10 cellular contexts compared by ENCODE assay signal in the genomic region with DNA sequence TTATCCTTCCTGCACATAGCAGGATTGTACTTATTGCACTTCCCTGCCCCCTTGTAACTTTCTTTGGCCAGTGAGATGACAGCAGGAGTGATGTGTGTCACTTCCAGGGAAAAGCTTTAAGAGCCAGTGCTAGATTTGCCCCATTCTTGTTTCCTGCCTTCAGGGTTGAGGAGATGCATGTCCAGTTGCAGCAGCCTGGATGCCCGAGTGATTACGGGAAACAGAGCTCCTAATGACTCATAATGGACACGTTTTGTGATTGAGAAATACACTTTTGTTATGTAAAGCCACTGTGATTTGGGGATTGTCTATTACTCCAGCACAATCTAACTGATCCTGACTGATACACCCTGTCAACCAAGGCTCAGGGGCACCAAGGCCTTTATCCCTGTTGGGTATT. TPM values are rescaled to one million over a fixed set of nuclear protein-coding genes. Genes with fewer than 3 reads are reported as not detected.
DNase-seq lines count a peak whose midpoint lies in the region; ATAC-seq, FAIRE-seq and TF ChIP-seq lines count a peak whose summit lies in the region.
"Had no signal": no experiment of that assay in that cellular context is flagged by ENCODE, and none has a peak within 500 bp of the region (broad histone marks: within the 10 kb centered on the region; RNA-seq: fewer than 3 reads in every experiment).

No MANE protein-coding gene starts in this region.

- DNase-seq in activated T-cell treated with anti-CD3 and anti-CD28 coated beads, Interleukin-2, amount 50 U/mL, for 24 hours, result no peak
- DNase-seq in activated T-cell treated with anti-CD3 and anti-CD28 coated beads, Interleukin-2, amount 50 U/mL, for 1 hour, result no peak
- DNase-seq in PC-3, result peak; percentile 86
- peak; percentile 15 for DNase-seq in small intestine
- no peak for DNase-seq in colonic mucosa
- DNase-seq in MM.1S, result no peak
- DNase-seq: left cardiac atrium, NCI-H2227 treated with DMSO at 0.1 percent for 48 hours had no signal

- H3K9me2 ChIP-seq in PC-3 (replicated peaks; ENCODE audit: low read length) (no peaks in the 10 kb centered on the region), MM.1S (replicated peaks; ENCODE audit: insufficient read depth, low read length) (no peaks in the 10 kb centered on the region)

- H3K4me3 ChIP-seq in PC-3 (ENCODE audit: low read length), result peak overlapping the region; percentile 59; the same call in 1 of the 2 replicates
- no peak overlapping the region for H3K4me3 ChIP-seq in small intestine (ENCODE audit: low read depth in 1 of 2, low read length in 2 of 2)
- no peak overlapping the region for H3K4me3 ChIP-seq in colonic mucosa
- no peak overlapping the region for H3K4me3 ChIP-seq in MM.1S (ENCODE audit: low read length)

- CTCF ChIA-PET in PC-3 (lab: Charles Lee), result no interaction called here

- H3K27ac ChIP-seq in PC-3 (ENCODE audit: low read length) (no peak overlapping the region), small intestine (ENCODE audit: low read depth in 1 of 2, low read length in 1 of 2) (no peak overlapping the region), colonic mucosa (no peak overlapping the region), MM.1S (ENCODE audit: low read length) (no peak overlapping the region)

- peak overlapping the region; percentile 99 for H3K4me2 ChIP-seq in PC-3 (ENCODE audit: low read length)
- no peak overlapping the region for H3K4me2 ChIP-seq in MM.1S (ENCODE audit: low read depth, low read length)

- TF ChIP-seq CTCF in PC-3 (conservative IDR thresholded peaks at IDR 0.05; ENCODE audit: low read depth, low read length) (no peak), colonic mucosa (IDR thresholded peaks at IDR 0.05) (no peak), MM.1S (IDR thresholded peaks at IDR 0.05; ENCODE audit: low read length) (no peak)

- H4K20me1 ChIP-seq in PC-3 (ENCODE audit: low read length) (no peaks in the 10 kb centered on the region; the same call in 1 of the 2 replicates), MM.1S (ENCODE audit: insufficient read depth, low read length) (no peaks in the 10 kb centered on the region)

- intact Hi-C loops in PC-3 (cut with micrococcal nuclease), result loop anchor here (5.0 kb wide), 1 partner anchor 42 kb away; no protein-coding TSS in a partner anchor
- intact Hi-C loops in dendritic cell treated with granulocyte-macrophage colony-stimulating factor and Interleukin-4, amounts not matched to agents 40 ng/mL and 50 ng/mL, for 4 days (cut with micrococcal nuclease), result loop anchor here (10.0 kb wide), 1 partner anchor 125 kb away; no protein-coding TSS in a partner anchor
- intact Hi-C loops in colonic mucosa (cut with DNase I), result loop anchor here (5.0 to 10.0 kb wide), 2 partner anchors 52 to 155 kb away; a partner anchor contains a TSS

- peak overlapping the region; percentile 82 for H3K4me3 Mint-ChIP-seq in activated T-cell treated with anti-CD3 and anti-CD28 coated beads, Interleukin-2, amount 50 U/mL, for 24 hours
- H3K4me3 Mint-ChIP-seq in dendritic cell treated with granulocyte-macrophage colony-stimulating factor and Interleukin-4, amounts not matched to agents 40 ng/mL and 50 ng/mL, for 4 days, result peak overlapping the region; percentile 80

- H3K9ac ChIP-seq in PC-3 (ENCODE audit: low read length) (no peak overlapping the region), colonic mucosa (ENCODE audit: low read depth in 2 of 2, low read length in 2 of 2) (peak overlapping the region in 1 of 2 donors; percentile 56), MM.1S (ENCODE audit: low read length) (no peak overlapping the region)

- 0 out of 2 replicates have a peak, but pooled peaks cover 11% of the 10 kb centered on the region for H3K79me2 ChIP-seq in PC-3 (ENCODE audit: low read length)
- no peaks in the 10 kb centered on the region for H3K79me2 ChIP-seq in MM.1S (ENCODE audit: low read length)

- H3K36me3 ChIP-seq in PC-3 (ENCODE audit: low read depth, low read length) (no peaks in the 10 kb centered on the region), small intestine (ENCODE audit: control insufficient read depth in 2 of 2, insufficient read depth in 2 of 2, low read length in 2 of 2) (no peaks in the 10 kb centered on the region), colonic mucosa (no peaks in the 10 kb centered on the region), MM.1S (replicated peaks; ENCODE audit: insufficient read depth, low read length) (no peaks in the 10 kb centered on the region)

- peak; percentile 8 for ATAC-seq in PC-3
- ATAC-seq in GM18873 (IDR thresholded peaks at IDR 0.05; ENCODE audit: low FRiP score, unreplicated experiment), result no peak

- H3K4me1 Mint-ChIP-seq in activated T-cell treated with anti-CD3 and anti-CD28 coated beads, Interleukin-2, amount 50 U/mL, for 24 hours (ENCODE audit: low read depth), result peaks cover 83% of the 10 kb centered on the region
- H3K4me1 Mint-ChIP-seq in dendritic cell treated with granulocyte-macrophage colony-stimulating factor and Interleukin-4, amounts not matched to agents 40 ng/mL and 50 ng/mL, for 4 days (ENCODE audit: low read depth), result peaks cover 81% of the 10 kb centered on the region

- H2AFZ ChIP-seq in PC-3 (ENCODE audit: low read length) (no peak overlapping the region), MM.1S (ENCODE audit: low read length) (no peak overlapping the region)

- H3K27ac Mint-ChIP-seq in activated T-cell treated with anti-CD3 and anti-CD28 coated beads, Interleukin-2, amount 50 U/mL, for 24 hours, result peak overlapping the region; percentile 91
- H3K27ac Mint-ChIP-seq in dendritic cell treated with granulocyte-macrophage colony-stimulating factor and Interleukin-4, amounts not matched to agents 40 ng/mL and 50 ng/mL, for 4 days, result peak overlapping the region; percentile 59

- H3K36me3 Mint-ChIP-seq in activated T-cell treated with anti-CD3 and anti-CD28 coated beads, Interleukin-2, amount 50 U/mL, for 24 hours (ENCODE audit: low read depth), result peaks cover 3% of the 10 kb centered on the region
- H3K36me3 Mint-ChIP-seq in dendritic cell treated with granulocyte-macrophage colony-stimulating factor and Interleukin-4, amounts not matched to agents 40 ng/mL and 50 ng/mL, for 4 days (ENCODE audit: low read depth), result peaks cover 23% of the 10 kb centered on the region

- 21 to 48% (median 25%) methylated on average over 3 of the region's 3 CpGs for WGBS in small intestine, 3 donors

- H3K27me3 Mint-ChIP-seq in activated T-cell treated with anti-CD3 and anti-CD28 coated beads, Interleukin-2, amount 50 U/mL, for 24 hours, result no peaks in the 10 kb centered on the region
- peaks cover 3% of the 10 kb centered on the region for H3K27me3 Mint-ChIP-seq in dendritic cell treated with granulocyte-macrophage colony-stimulating factor and Interleukin-4, amounts not matched to agents 40 ng/mL and 50 ng/mL, for 4 days

- no peaks in the 10 kb centered on the region for H3K9me3 Mint-ChIP-seq in activated T-cell treated with anti-CD3 and anti-CD28 coated beads, Interleukin-2, amount 50 U/mL, for 24 hours
- no peaks in the 10 kb centered on the region for H3K9me3 Mint-ChIP-seq in dendritic cell treated with granulocyte-macrophage colony-stimulating factor and Interleukin-4, amounts not matched to agents 40 ng/mL and 50 ng/mL, for 4 days

- no peaks in the 10 kb centered on the region for H3K9me3 ChIP-seq in PC-3 (ENCODE audit: low read length)
- H3K9me3 ChIP-seq in small intestine (ENCODE audit: control insufficient read depth, low read depth), result no peaks in the 10 kb centered on the region
- no peaks in the 10 kb centered on the region for H3K9me3 ChIP-seq in colonic mucosa
- H3K9me3 ChIP-seq in MM.1S (replicated peaks; ENCODE audit: insufficient read depth, low read length), result no peaks in the 10 kb centered on the region

- BruUV-seq in PC-3 (replicated peaks; lab: Mats Ljungman, UMichigan), result no TSS peak

- H3F3A ChIP-seq in PC-3 (ENCODE audit: low read length, unreplicated experiment) (peaks cover 7% of the 10 kb centered on the region), MM.1S (ENCODE audit: insufficient read depth, low read length) (peaks cover 16% of the 10 kb centered on the region)

- no peaks in the 10 kb centered on the region for H3K27me3 ChIP-seq in PC-3 (ENCODE audit: low read length)
- no peaks in the 10 kb centered on the region for H3K27me3 ChIP-seq in small intestine (ENCODE audit: control insufficient read depth in 2 of 2, insufficient read depth in 2 of 2, low read length in 2 of 2)
- no peaks in the 10 kb centered on the region for H3K27me3 ChIP-seq in colonic mucosa
- 0 out of 2 replicates have a peak, but pooled peaks cover 16% of the 10 kb centered on the region for H3K27me3 ChIP-seq in MM.1S (replicated peaks; ENCODE audit: insufficient read depth, low read length)

- H3K4me1 ChIP-seq in PC-3 (ENCODE audit: insufficient read depth, low read length), result peaks cover 47% of the 10 kb centered on the region
- H3K4me1 ChIP-seq in small intestine (ENCODE audit: control insufficient read depth in 2 of 2, insufficient read depth in 1 of 2, low read depth in 1 of 2, low read length in 1 of 2), result peaks cover 4% of the 10 kb centered on the region in 2 donors
- peaks cover 17% of the 10 kb centered on the region for H3K4me1 ChIP-seq in colonic mucosa
- H3K4me1 ChIP-seq in MM.1S (ENCODE audit: low read length), result no peaks in the 10 kb centered on the region

- POLR2A ChIA-PET in PC-3 (lab: Charles Lee; ENCODE audit: unreplicated experiment), result no interaction called here

- no peak for FAIRE-seq in small intestine (lab: Jason Lieb, UNC)

RNA-seq across cellular contexts. Expression of a gene that starts 5.0 kb away (rescaled TPM):
- 6.1 and 10.1 TPM in 2 replicates for total RNA-seq in PC-3 (2014; rRNA removed)
- polyA plus RNA-seq in small intestine, result 1 to 10 TPM; 2.7 to 6.8 (median 5.6) TPM
- 10 to 100 TPM; 17.8 to 22.9 TPM for total RNA-seq in colonic mucosa

RNA-seq across cellular contexts. Expression of a gene that starts 53.0 kb away (rescaled TPM):
- total RNA-seq in PC-3 (2014; rRNA removed), result 42.2 and 61.3 TPM in 2 replicates
- 100 to 1,000 TPM in 1 of 3 donors, 10 to 100 TPM in 2; 83.8 to 107 (median 88.9) TPM for polyA plus RNA-seq in small intestine
- 10 to 100 TPM; 55.0 to 56.3 TPM for total RNA-seq in colonic mucosa

Comparison
In these comparisons a context has a peak if more than half of its experiments do, and no peak if none do; other contexts are left out.
1. DNase-seq: peak in PC-3 (single experiment) and small intestine (single experiment); none in activated T-cell treated with anti-CD3 and anti-CD28 coated beads, Interleukin-2, amount 50 U/mL, for 24 hours (single experiment), activated T-cell treated with anti-CD3 and anti-CD28 coated beads, Interleukin-2, amount 50 U/mL, for 1 hour (single experiment), colonic mucosa (single experiment) and MM.1S (single experiment).